In the genomic region with DNA sequence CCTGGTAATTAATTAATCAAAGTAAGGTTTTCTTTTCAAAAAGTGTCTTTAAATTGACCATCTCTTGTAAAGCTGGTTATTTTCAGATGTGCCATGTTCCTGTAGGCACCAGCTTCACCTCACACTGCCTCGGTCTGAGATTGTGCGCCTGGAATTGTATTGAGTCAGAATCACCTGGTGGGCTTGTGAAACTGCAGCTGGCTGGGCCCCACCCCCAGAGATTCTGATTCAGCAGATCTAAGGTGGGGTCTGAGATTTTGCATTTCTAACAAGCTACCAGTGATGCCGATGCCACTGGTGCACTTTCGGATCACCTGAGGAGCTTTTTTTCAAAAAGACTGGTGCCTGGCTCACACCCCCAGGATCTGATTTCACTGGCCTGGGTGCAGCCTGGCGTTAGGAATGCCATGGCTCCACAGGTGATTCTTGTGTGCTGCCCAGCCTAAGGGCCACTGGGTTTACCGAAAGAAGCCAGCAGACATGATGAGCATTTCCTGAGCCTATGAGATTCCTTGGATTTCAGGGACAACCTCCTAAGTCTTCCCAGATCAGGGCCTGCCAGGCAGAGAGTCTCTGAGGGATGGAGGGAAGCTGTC, we compare ENCODE assay signal across 24 cellular contexts.
"Had no signal": no experiment of that assay in that cellular context is flagged by ENCODE, and none has a peak within 500 bp of the region (broad histone marks: within the 10 kb centered on the region; RNA-seq: fewer than 3 reads in every experiment).

No MANE protein-coding gene starts in this region.

- FAIRE-seq: pancreas had no signal

- H3K9me3 Mint-ChIP-seq: activated naive CD4-positive, alpha-beta T cell treated with anti-CD3 and anti-CD28 coated beads, Interleukin-2, amount 50 U/mL, for 24 hours; activated T-cell treated with anti-CD3 and anti-CD28 coated beads, Interleukin-2, amount 50 U/mL, for 72 hours; memory B cell; naive B cell; stimulated activated memory B cell treated with anti-CD40 and anti-IgM and Interleukin-4, amounts not matched to agents 10 μg/mL and 1 μg/mL and 100 μg/mL, for 72 hours; T-cell had no signal

- H3K36me3 Mint-ChIP-seq: activated naive CD4-positive, alpha-beta T cell treated with anti-CD3 and anti-CD28 coated beads, Interleukin-2, amount 50 U/mL, for 24 hours; memory B cell; naive B cell; stimulated activated memory B cell treated with anti-CD40 and anti-IgM and Interleukin-4, amounts not matched to agents 10 μg/mL and 1 μg/mL and 100 μg/mL, for 72 hours; T-cell had no signal

- DNase-seq: activated CD4-positive, alpha-beta T cell treated with anti-CD3 and anti-CD28 coated beads for 1 hour; activated CD8-positive, alpha-beta memory T cell treated with anti-CD3 and anti-CD28 coated beads for 24 hours; activated gamma-delta T cell; activated T-cell treated with anti-CD3 and anti-CD28 coated beads, Interleukin-2, amount 50 U/mL, for 72 hours; cerebellar nuclear complex; cortex of kidney; heart left ventricle; left ventricle myocardium superior; mucosa of descending colon; naive B cell; stimulated activated CD4-positive, alpha-beta T cell treated with anti-CD3 and anti-CD28 coated beads, Interleukin-4, amount 100 ng/mL, for 24 hours; T-cell; T1000; upper lobe of right lung had no signal

- H3K27ac ChIP-seq: ascending aorta, breast epithelium, gastroesophageal sphincter, heart left ventricle, neutrophil, pancreas, upper lobe of right lung had no signal

- H3K27ac Mint-ChIP-seq: activated naive CD4-positive, alpha-beta T cell treated with anti-CD3 and anti-CD28 coated beads, Interleukin-2, amount 50 U/mL, for 24 hours; activated T-cell treated with anti-CD3 and anti-CD28 coated beads, Interleukin-2, amount 50 U/mL, for 72 hours; memory B cell; naive B cell; stimulated activated memory B cell treated with anti-CD40 and anti-IgM and Interleukin-4, amounts not matched to agents 10 μg/mL and 1 μg/mL and 100 μg/mL, for 72 hours had no signal

- H3K4me3 ChIP-seq: ascending aorta, breast epithelium, gastroesophageal sphincter, heart left ventricle, mucosa of descending colon, pancreas, upper lobe of right lung had no signal

- H3K9me3 ChIP-seq: ascending aorta, breast epithelium, gastroesophageal sphincter, heart left ventricle, mucosa of descending colon, neutrophil, pancreas, upper lobe of right lung had no signal

- H3K27me3 Mint-ChIP-seq: activated naive CD4-positive, alpha-beta T cell treated with anti-CD3 and anti-CD28 coated beads, Interleukin-2, amount 50 U/mL, for 24 hours; T-cell had no signal

- H3K4me3 Mint-ChIP-seq: activated naive CD4-positive, alpha-beta T cell treated with anti-CD3 and anti-CD28 coated beads, Interleukin-2, amount 50 U/mL, for 24 hours; activated T-cell treated with anti-CD3 and anti-CD28 coated beads, Interleukin-2, amount 50 U/mL, for 72 hours; memory B cell; naive B cell; stimulated activated memory B cell treated with anti-CD40 and anti-IgM and Interleukin-4, amounts not matched to agents 10 μg/mL and 1 μg/mL and 100 μg/mL, for 72 hours; T-cell had no signal

- H3K36me3 ChIP-seq: ascending aorta, breast epithelium, gastroesophageal sphincter, heart left ventricle, neutrophil, pancreas, upper lobe of right lung had no signal

- H3K27me3 ChIP-seq: ascending aorta, breast epithelium, gastroesophageal sphincter, heart left ventricle, neutrophil, pancreas, upper lobe of right lung had no signal

- ATAC-seq: activated T-cell treated with anti-CD3 and anti-CD28 coated beads, Interleukin-2, amount 50 U/mL, for 72 hours; esophagus mucosa; gastroesophageal sphincter; heart left ventricle; left ventricle myocardium superior; mucosa of descending colon; sciatic nerve; stimulated activated memory B cell treated with anti-CD40 and anti-IgM and Interleukin-4, amounts not matched to agents 10 μg/mL and 1 μg/mL and 100 μg/mL, for 72 hours; T-cell; upper lobe of right lung had no signal
